ENCODE assay signal across 12 cellular contexts in the genomic region with DNA sequence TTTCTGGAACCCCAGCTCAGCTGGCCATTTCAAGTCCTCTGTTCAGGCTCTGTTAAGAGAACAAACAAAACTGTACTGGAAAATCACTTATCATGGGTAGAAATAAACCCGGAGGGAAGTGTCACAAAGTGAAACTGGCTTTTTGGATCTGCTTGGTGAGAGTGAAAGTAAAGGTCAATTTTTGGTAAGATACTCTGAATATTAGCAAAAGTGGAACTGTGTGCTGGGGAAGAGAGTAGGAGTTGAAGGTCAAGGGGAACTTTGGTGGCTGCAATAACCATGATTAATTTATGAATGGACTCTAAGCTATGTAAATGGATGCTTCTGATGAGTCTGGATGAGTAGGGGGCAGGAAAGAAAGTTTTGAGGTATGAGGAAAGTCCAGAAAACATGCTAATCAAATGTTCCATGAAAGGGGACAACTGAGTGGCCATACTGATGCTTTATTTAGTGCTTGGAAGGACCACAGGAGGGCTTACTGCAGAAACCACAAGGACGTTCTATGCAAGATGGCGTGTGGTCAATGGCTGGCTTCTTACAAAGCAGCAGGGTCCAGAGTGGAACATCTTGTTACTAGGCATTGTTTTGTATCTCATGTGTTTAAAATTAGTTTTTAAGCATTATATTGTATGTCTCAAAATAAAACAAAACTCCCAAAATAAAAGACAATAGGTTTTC. TPM values are rescaled to one million over a fixed set of nuclear protein-coding genes. Genes with fewer than 3 reads are reported as not detected.
DNase-seq lines count a peak whose midpoint lies in the region; ATAC-seq and TF ChIP-seq lines count a peak whose summit lies in the region.
"Had no signal": no experiment of that assay in that cellular context is flagged by ENCODE, and none has a peak within 500 bp of the region (broad histone marks: within the 10 kb centered on the region; RNA-seq: fewer than 3 reads in every experiment).

No MANE protein-coding gene starts in this region.

- peaks cover 24% of the 10 kb centered on the region for H3K4me1 Mint-ChIP-seq in activated naive CD4-positive, alpha-beta T cell treated with anti-CD3 and anti-CD28 coated beads, Interleukin-2, amount 10 ng/mL, durations not matched to agents 7 days and 5 days
- H3K4me1 Mint-ChIP-seq: WTC11 had no signal

- no peaks in the 10 kb centered on the region for H3K4me1 ChIP-seq in foreskin keratinocyte

- DNase-seq in activated naive CD4-positive, alpha-beta T cell treated with anti-CD3 and anti-CD28 coated beads, Interleukin-2, amount 10 ng/mL, durations not matched to agents 7 days and 5 days: no peak
- DNase-seq in activated naive CD4-positive, alpha-beta T cell treated with anti-CD3 and anti-CD28 coated beads, Interleukin-2, amount 50 U/mL, for 16 hours: no peak
- no peak for DNase-seq in stimulated activated naive CD8-positive, alpha-beta T cell treated with anti-CD3 and anti-CD28 coated beads, Interleukin-15, Interleukin-2, amounts not matched to agents 100 U/mL and 50 U/mL, for 24 hours
- DNase-seq in glomerular visceral epithelial cell (ENCODE audit: extremely low spot score) (no peak), RPMI8226 (no peak), foreskin keratinocyte (no peak)
- DNase-seq: NCI-H446 treated with DMSO at 0.1 percent for 48 hours had no signal

- H3K27me3 Mint-ChIP-seq in activated naive CD4-positive, alpha-beta T cell treated with anti-CD3 and anti-CD28 coated beads, Interleukin-2, amount 10 ng/mL, durations not matched to agents 7 days and 5 days: no peaks in the 10 kb centered on the region

- peak; percentile 58 for ATAC-seq in GM21786 (IDR thresholded peaks at IDR 0.05; ENCODE audit: unreplicated experiment)
- ATAC-seq in HG03520 (IDR thresholded peaks at IDR 0.05; ENCODE audit: unreplicated experiment): peak; percentile 80
- peak; percentile 42 for ATAC-seq in stimulated activated naive CD8-positive, alpha-beta T cell treated with anti-CD3 and anti-CD28 coated beads, Interleukin-15, Interleukin-2, amounts not matched to agents 100 U/mL and 50 U/mL, for 24 hours
- no peak for ATAC-seq in foreskin keratinocyte
- ATAC-seq: WTC11 had no signal

- no peak for TF ChIP-seq CTCF in foreskin keratinocyte (conservative IDR thresholded peaks at IDR 0.05)

- H3K4me3 Mint-ChIP-seq in activated naive CD4-positive, alpha-beta T cell treated with anti-CD3 and anti-CD28 coated beads, Interleukin-2, amount 10 ng/mL, durations not matched to agents 7 days and 5 days: no peak overlapping the region
- H3K4me3 Mint-ChIP-seq: WTC11 had no signal

- peaks cover 3% of the 10 kb centered on the region for H3K27me3 ChIP-seq in foreskin keratinocyte
- H3K27me3 ChIP-seq: BLaER1 treated with 17β-estradiol and CSF1 and Interleukin-3, amounts not matched to agents 10 nM and 100 nM had no signal

- no peaks in the 10 kb centered on the region for H3K9me3 Mint-ChIP-seq in activated naive CD4-positive, alpha-beta T cell treated with anti-CD3 and anti-CD28 coated beads, Interleukin-2, amount 10 ng/mL, durations not matched to agents 7 days and 5 days

- no peak overlapping the region for H3K27ac ChIP-seq in foreskin keratinocyte
- H3K27ac ChIP-seq: BLaER1 treated with 17β-estradiol and CSF1 and Interleukin-3, amounts not matched to agents 10 nM and 100 nM had no signal

- CTCF ChIA-PET in activated naive CD4-positive, alpha-beta T cell treated with anti-CD3 and anti-CD28 coated beads, Interleukin-2, amount 10 ng/mL, durations not matched to agents 7 days and 5 days (lab: Charles Lee): interaction anchor here (0.6 to 3.5 kb wide), 11 partner anchors 8 to 262 kb away, joined by 3 to 20 read pairs (median 4); no protein-coding TSS in a partner anchor

- H3K36me3 Mint-ChIP-seq in activated naive CD4-positive, alpha-beta T cell treated with anti-CD3 and anti-CD28 coated beads, Interleukin-2, amount 10 ng/mL, durations not matched to agents 7 days and 5 days: peaks cover 2% of the 10 kb centered on the region
- H3K36me3 Mint-ChIP-seq: WTC11 had no signal

- peak overlapping the region; percentile 33 for H3K27ac Mint-ChIP-seq in activated naive CD4-positive, alpha-beta T cell treated with anti-CD3 and anti-CD28 coated beads, Interleukin-2, amount 10 ng/mL, durations not matched to agents 7 days and 5 days
- H3K27ac Mint-ChIP-seq: WTC11 had no signal

RNA-seq across cellular contexts. Expression of a gene that starts 36.8 kb away (rescaled TPM):
- 0.10 and 0.21 TPM in 2 replicates for total RNA-seq in foreskin keratinocyte
- 0.12 and 0.16 TPM in 2 replicates for polyA plus RNA-seq in foreskin keratinocyte
- total RNA-seq: WTC11 had no signal
- polyA plus RNA-seq: urinary bladder had no signal
